In genomic region chr3:105458518-105459215, GRCh38 we compare ENCODE assay signal across 1 cellular context.
A peak's percentile ranks its signal among the peaks of the same experiment; 100 is the strongest.
TF ChIP-seq lines count a peak whose summit lies in the region.

No MANE protein-coding gene starts in this region.

TF ChIP-seq in SK-N-SH, 30 proteins besides CTCF, POLR2A, EP300 and RAD21 (continued from another document):
- TF ChIP-seq USF1 (IDR thresholded peaks at IDR 0.05; ENCODE audit: borderline replicate concordance, low read depth) (no peak), IRF3 (IDR thresholded peaks at IDR 0.05; ENCODE audit: low read depth, low read length) (no peak), SIN3A (IDR thresholded peaks at IDR 0.05; ENCODE audit: borderline replicate concordance, low read depth, low read length) (no peak), RXRA (IDR thresholded peaks at IDR 0.05; ENCODE audit: borderline replicate concordance, low read depth) (no peak; the same call in 1 of the 2 replicates), FOSL2 (IDR thresholded peaks at IDR 0.05; ENCODE audit: borderline replicate concordance, low read depth) (0 out of 2 replicates have a peak, but pooled peaks have one; percentile 12), NFIC (IDR thresholded peaks at IDR 0.05; ENCODE audit: borderline replicate concordance) (peak; percentile 16; the same call in 1 of the 2 replicates), PBX3 (IDR thresholded peaks at IDR 0.05) (0 out of 2 replicates have a peak, but pooled peaks have one; percentile 14), SMC3 (IDR thresholded peaks at IDR 0.05; ENCODE audit: low read depth, low read length) (no peak), MEF2A (IDR thresholded peaks at IDR 0.05; ENCODE audit: borderline replicate concordance, low read depth) (peak; percentile 67)
